17 cellular contexts compared by ENCODE assay signal in the genomic region with DNA sequence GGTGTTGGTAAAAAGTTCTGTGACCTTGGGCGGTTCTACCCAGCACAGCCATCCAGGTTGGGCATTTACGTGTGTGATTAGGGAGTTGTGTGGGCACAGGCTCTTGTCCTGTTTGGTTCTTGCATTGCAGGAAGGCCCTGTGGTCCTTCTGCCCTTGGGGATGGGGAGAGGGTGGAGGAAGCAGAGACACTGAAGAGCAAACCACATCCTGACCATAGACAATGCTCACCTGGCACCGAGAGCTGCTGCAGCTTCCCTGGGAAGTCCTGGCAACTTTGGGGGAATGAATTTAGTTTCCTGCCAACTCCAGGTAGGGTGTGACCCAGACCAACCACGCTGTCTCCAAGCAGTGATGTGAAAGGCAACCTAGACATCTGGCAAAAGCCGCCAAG. TPM values are rescaled to one million over a fixed set of nuclear protein-coding genes. Genes with fewer than 3 reads are reported as not detected.
A peak's percentile ranks its signal among the peaks of the same experiment; 100 is the strongest.
DNase-seq lines count a peak whose midpoint lies in the region; ATAC-seq, FAIRE-seq and TF ChIP-seq lines count a peak whose summit lies in the region.
"Had no signal": no experiment of that assay in that cellular context is flagged by ENCODE, and none has a peak within 500 bp of the region (broad histone marks: within the 10 kb centered on the region; RNA-seq: fewer than 3 reads in every experiment).

No MANE protein-coding gene starts in this region.

- no peak for TF ChIP-seq EP300 in K562 (IDR thresholded peaks at IDR 0.05; ENCODE audit: low read length)

- TF ChIP-seq POLR2A in K562 (conservative IDR thresholded peaks at IDR 0.05) (no peak), spleen (IDR thresholded peaks at IDR 0.05) (no peak)

- 0 out of 22 replicates have a peak, but pooled peaks cover 0 to 4% (median 0%) of the 10 kb centered on the region in 11 experiments for H4K20me1 ChIP-seq in BLaER1 treated with 17β-estradiol and CSF1 and Interleukin-3, amounts not matched to agents 10 nM and 100 nM
- H4K20me1 ChIP-seq in K562 (replicated peaks; ENCODE audit: control insufficient read depth, insufficient read depth, low read length) = no peaks in the 10 kb centered on the region

- TF ChIP-seq CTCF in K562 (IDR thresholded peaks at IDR 0.05 in 2 of 3, conservative IDR thresholded peaks at IDR 0.05 in 1 of 3; ENCODE audit: insufficient read depth in 2 of 3, low read depth in 1 of 3, low read length in 3 of 3) (no peak), spleen (IDR thresholded peaks at IDR 0.05 in 8 of 11, conservative IDR thresholded peaks at IDR 0.05 in 3 of 11) (no peak)

- no peaks in the 10 kb centered on the region for H3K79me2 ChIP-seq in K562 (ENCODE audit: control insufficient read depth, insufficient read depth, low read length)

- in situ Hi-C loops in K562 (cut with MboI) = loop anchor here (5.0 to 10.0 kb wide), 3 partner anchors 51 to 288 kb away; no protein-coding TSS in a partner anchor

- peaks cover 0 to 10% (median 4%) of the 10 kb centered on the region in 11 experiments; a peak in 10 of 22 replicates for H3K27me3 ChIP-seq in BLaER1 treated with 17β-estradiol and CSF1 and Interleukin-3, amounts not matched to agents 10 nM and 100 nM
- H3K27me3 ChIP-seq in K562 (ENCODE audit: control insufficient read depth in 2 of 2, insufficient read depth in 2 of 2, low read length in 2 of 2) (no peaks in the 10 kb centered on the region), spleen (replicated peaks in 1 of 7) (peaks cover 0 to 26% (median 0%) of the 10 kb centered on the region in 7 donors)

- H2AFZ ChIP-seq in K562 (ENCODE audit: low read depth, low read length) = peak overlapping the region; percentile 4; the same call in 1 of the 2 replicates
- H2AFZ ChIP-seq: GM23248 had no signal

- ATAC-seq in activated CD4-positive, alpha-beta T cell treated with anti-CD3 and anti-CD28 coated beads for 36 hours = no peak
- ATAC-seq in K562 (no peak; the same call in 1 of the 3 replicates), GM19328 (IDR thresholded peaks at IDR 0.05; ENCODE audit: unreplicated experiment) (no peak)

- peak overlapping the region in 1 of 11 experiments; percentile 6; a peak in 2 of 22 replicates for H3K9ac ChIP-seq in BLaER1 treated with 17β-estradiol and CSF1 and Interleukin-3, amounts not matched to agents 10 nM and 100 nM
- peak overlapping the region; percentile 5 to 61; a peak in 3 of 4 replicates for H3K9ac ChIP-seq in K562 (ENCODE audit: insufficient read depth in 1 of 2, low read depth in 2 of 2, low read length in 2 of 2)
- H3K9ac ChIP-seq: GM23248 had no signal

- H3K27me3 Mint-ChIP-seq in activated CD4-positive, alpha-beta T cell treated with anti-CD3 and anti-CD28 coated beads, Interleukin-2, amount 10 ng/mL, durations not matched to agents 7 days and 5 days = peaks cover 37% of the 10 kb centered on the region
- peaks cover 6% of the 10 kb centered on the region for H3K27me3 Mint-ChIP-seq in activated CD4-positive, alpha-beta T cell treated with anti-CD3 and anti-CD28 coated beads for 36 hours

- peak overlapping the region; percentile 78 for H3K27ac Mint-ChIP-seq in activated CD4-positive, alpha-beta T cell treated with anti-CD3 and anti-CD28 coated beads, Interleukin-2, amount 10 ng/mL, durations not matched to agents 7 days and 5 days
- H3K27ac Mint-ChIP-seq in activated CD4-positive, alpha-beta T cell treated with anti-CD3 and anti-CD28 coated beads for 36 hours = no peak overlapping the region
- H3K27ac Mint-ChIP-seq: CD4-positive, CD25-positive, alpha-beta regulatory T cell had no signal

- DNase-seq in activated CD4-positive, alpha-beta T cell treated with anti-CD3 and anti-CD28 coated beads, Interleukin-2, amount 10 ng/mL, durations not matched to agents 7 days and 5 days = peak; percentile 14
- DNase-seq in activated CD4-positive, alpha-beta T cell treated with anti-CD3 and anti-CD28 coated beads for 36 hours = no peak
- DNase-seq in K562 (ENCODE audit: extremely low read depth in 1 of 4, low spot score in 3 of 4) (no peak), spleen (peak; percentile 30), CD1c-positive myeloid dendritic cell (ENCODE audit: extremely low spot score) (no peak), AG20443 (ENCODE audit: low spot score) (no peak)
- DNase-seq: 8988T, GM23248, NCI-H1417, NCI-H1930, NCI-H510A, SIG-M5 had no signal

- no peak overlapping the region for H3K27ac ChIP-seq in BLaER1 treated with 17β-estradiol and CSF1 and Interleukin-3, amounts not matched to agents 10 nM and 100 nM
- H3K27ac ChIP-seq in K562 (ENCODE audit: extremely low read depth, low read depth, low read length) = peak overlapping the region; percentile 69
- H3K27ac ChIP-seq in spleen = no peak overlapping the region
- H3K27ac ChIP-seq: GM23248 had no signal

- H3K36me3 Mint-ChIP-seq in activated CD4-positive, alpha-beta T cell treated with anti-CD3 and anti-CD28 coated beads, Interleukin-2, amount 10 ng/mL, durations not matched to agents 7 days and 5 days (ENCODE audit: low read depth) = no peaks in the 10 kb centered on the region
- no peaks in the 10 kb centered on the region for H3K36me3 Mint-ChIP-seq in activated CD4-positive, alpha-beta T cell treated with anti-CD3 and anti-CD28 coated beads for 36 hours (ENCODE audit: low read depth)

- H3K4me3 ChIP-seq in BLaER1 treated with 17β-estradiol and CSF1 and Interleukin-3, amounts not matched to agents 10 nM and 100 nM = no peak overlapping the region
- H3K4me3 ChIP-seq in K562 = no peak overlapping the region
- no peak overlapping the region for H3K4me3 ChIP-seq in spleen
- H3K4me3 ChIP-seq: GM23248 had no signal

- peaks cover 0 to 12% (median 7%) of the 10 kb centered on the region in 11 experiments; a peak in 10 of 22 replicates for H3K9me3 ChIP-seq in BLaER1 treated with 17β-estradiol and CSF1 and Interleukin-3, amounts not matched to agents 10 nM and 100 nM (replicated peaks in 1 of 11)
- peaks cover 13% of the 10 kb centered on the region for H3K9me3 ChIP-seq in K562 (replicated peaks; ENCODE audit: control insufficient read depth, insufficient read depth, low read depth, low read length)
- no peaks in the 10 kb centered on the region for H3K9me3 ChIP-seq in spleen

- H3K4me2 ChIP-seq in BLaER1 treated with 17β-estradiol and CSF1 and Interleukin-3, amounts not matched to agents 10 nM and 100 nM = peak overlapping the region in 8 of 11 experiments; percentile 29 to 49 (median 36); a peak in 14 of 22 replicates
- peak overlapping the region; percentile 71 for H3K4me2 ChIP-seq in K562 (ENCODE audit: insufficient read depth, low read length)

- H3K4me1 ChIP-seq in BLaER1 treated with 17β-estradiol and CSF1 and Interleukin-3, amounts not matched to agents 10 nM and 100 nM = peaks cover 0 to 15% (median 10%) of the 10 kb centered on the region in 10 experiments; a peak in 14 of 20 replicates
- H3K4me1 ChIP-seq in K562 (replicated peaks in 1 of 2; ENCODE audit: control insufficient read depth in 2 of 2, insufficient read depth in 2 of 2, low read length in 2 of 2) = peaks cover 48 to 49% of the 10 kb centered on the region in 2 experiments
- H3K4me1 ChIP-seq in spleen = no peaks in the 10 kb centered on the region

- 10% methylated on average over 5 of the region's 5 CpGs for WGBS in K562 (ENCODE audit: insufficient coverage, low coverage, missing lambda C conversion rate)
- WGBS in spleen, 5 donors = 39 to 58% (median 49%) methylated on average over 5 of the region's 5 CpGs

- no peaks in the 10 kb centered on the region for H3K36me3 ChIP-seq in BLaER1 treated with 17β-estradiol and CSF1 and Interleukin-3, amounts not matched to agents 10 nM and 100 nM
- H3K36me3 ChIP-seq in K562 (ENCODE audit: control insufficient read depth, insufficient read depth, low read length) (no peaks in the 10 kb centered on the region), spleen (no peaks in the 10 kb centered on the region)

- BruUV-seq in K562 (replicated peaks; lab: Mats Ljungman, UMichigan) = no TSS peak

- POLR2A ChIA-PET in activated CD4-positive, alpha-beta T cell treated with anti-CD3 and anti-CD28 coated beads, Interleukin-2, amount 10 ng/mL, durations not matched to agents 7 days and 5 days (lab: Charles Lee) = no interaction called here
- POLR2A ChIA-PET in activated CD4-positive, alpha-beta T cell treated with anti-CD3 and anti-CD28 coated beads for 36 hours (lab: Charles Lee) = interaction anchor here (0.8 kb wide), 1 partner anchor 23 kb away, joined by 3 read pairs; no protein-coding TSS in a partner anchor
- POLR2A ChIA-PET in K562 (lab: Yijun Ruan, JAX) = interaction anchor here (0.8 to 4.9 kb wide), 9 partner anchors 8 to 302 kb away, joined by 3 to 52 read pairs (median 3); a partner anchor contains a TSS

- H3K9me3 Mint-ChIP-seq in activated CD4-positive, alpha-beta T cell treated with anti-CD3 and anti-CD28 coated beads, Interleukin-2, amount 10 ng/mL, durations not matched to agents 7 days and 5 days = no peaks in the 10 kb centered on the region
- no peaks in the 10 kb centered on the region for H3K9me3 Mint-ChIP-seq in activated CD4-positive, alpha-beta T cell treated with anti-CD3 and anti-CD28 coated beads for 36 hours (ENCODE audit: low read depth)
- H3K9me3 Mint-ChIP-seq: CD4-positive, CD25-positive, alpha-beta regulatory T cell had no signal

- CTCF ChIA-PET in activated CD4-positive, alpha-beta T cell treated with anti-CD3 and anti-CD28 coated beads, Interleukin-2, amount 10 ng/mL, durations not matched to agents 7 days and 5 days (lab: Charles Lee) = no interaction called here
- CTCF ChIA-PET in activated CD4-positive, alpha-beta T cell treated with anti-CD3 and anti-CD28 coated beads for 36 hours (lab: Charles Lee) = interaction anchor here (0.7 to 3.1 kb wide), 2 partner anchors 12 to 517 kb away, joined by 3 to 18 read pairs; no protein-coding TSS in a partner anchor
- CTCF ChIA-PET in K562 (lab: Yijun Ruan, JAX; ENCODE audit: low intra/inter-chr PET ratio) = interaction anchor here (0.7 to 0.9 kb wide), 2 partner anchors 53 to 299 kb away, joined by 3 read pairs; no protein-coding TSS in a partner anchor

- intact Hi-C loops in activated CD4-positive, alpha-beta T cell treated with anti-CD3 and anti-CD28 coated beads for 36 hours (cut with DNase I, micrococcal nuclease) = no loop called here
- intact Hi-C loops in K562 (cut with micrococcal nuclease) (loop anchor here (1.0 kb wide), 2 partner anchors 41 to 56 kb away; a partner anchor contains a TSS), spleen (cut with DNase I; ENCODE audit: low total_unique reads) (no loop called here)

- H3K4me1 Mint-ChIP-seq in activated CD4-positive, alpha-beta T cell treated with anti-CD3 and anti-CD28 coated beads, Interleukin-2, amount 10 ng/mL, durations not matched to agents 7 days and 5 days = peaks cover 32% of the 10 kb centered on the region
- H3K4me1 Mint-ChIP-seq in activated CD4-positive, alpha-beta T cell treated with anti-CD3 and anti-CD28 coated beads for 36 hours = peaks cover 8% of the 10 kb centered on the region

- no peaks in the 10 kb centered on the region for H3K9me1 ChIP-seq in K562 (ENCODE audit: control insufficient read depth, insufficient read depth, low read length)

- FAIRE-seq in K562 (lab: Jason Lieb, UNC) = no peak
- FAIRE-seq: D721Med, RCC 7860 had no signal

- no peak for TF ChIP-seq RAD21 in K562 (CRISPR knock-in tag; conservative IDR thresholded peaks at IDR 0.05 in 1 of 2, IDR thresholded peaks at IDR 0.05 in 1 of 2)

- no peak overlapping the region for H3K4me3 Mint-ChIP-seq in activated CD4-positive, alpha-beta T cell treated with anti-CD3 and anti-CD28 coated beads, Interleukin-2, amount 10 ng/mL, durations not matched to agents 7 days and 5 days
- H3K4me3 Mint-ChIP-seq in activated CD4-positive, alpha-beta T cell treated with anti-CD3 and anti-CD28 coated beads for 36 hours = no peak overlapping the region
- H3K4me3 Mint-ChIP-seq: CD4-positive, CD25-positive, alpha-beta regulatory T cell had no signal

RNA-seq across cellular contexts. Expression of a gene that starts 25.7 kb away (rescaled TPM):
- total RNA-seq in activated CD4-positive, alpha-beta T cell treated with anti-CD3 and anti-CD28 coated beads, Interleukin-2, amount 10 ng/mL, durations not matched to agents 7 days and 5 days = 100 to 1,000 TPM; 110 to 132 TPM
- 100 to 1,000 TPM; 114 to 155 TPM for total RNA-seq in activated CD4-positive, alpha-beta T cell treated with anti-CD3 and anti-CD28 coated beads for 36 hours
- 15.0 and 31.2 TPM in 2 replicates for total RNA-seq in K562 (2011; cell fraction: chromatin; rRNA removed; ENCODE audit: low replicate concordance)
- total RNA-seq in K562 (2011; cell fraction: nucleolus; rRNA removed) = 24.3 and 25.7 TPM in 2 replicates
- total RNA-seq in K562 (2011; cell fraction: nucleoplasm; rRNA removed) = 24.3 and 28.9 TPM in 2 replicates
- total RNA-seq in K562 (2014; rRNA removed) = 44.1 and 53.7 TPM in 2 replicates
- total RNA-seq in K562 (2014; rRNA removed; fragmentation: Illumina TruSeq; extraction: Trizol) = 32.0 and 40.3 TPM in 2 replicates
- total RNA-seq in K562 (2015; rRNA removed; fragmentation: Illumina TruSeq; extraction: Trizol) = 36.8 and 38.1 TPM in 2 replicates
- 114 and 119 TPM in 2 replicates for total RNA-seq in K562 (2021)
- polyA plus RNA-seq in K562 (2011; rRNA removed) = 45.6 and 52.7 TPM in 2 replicates
- polyA plus RNA-seq in K562 (2011; cell fraction: cytosol; rRNA removed) = 69.5 and 81.8 TPM in 2 replicates
- polyA plus RNA-seq in K562 (2011; cell fraction: nucleus; rRNA removed) = 23.0 and 28.0 TPM in 2 replicates
- 80.6 and 187 TPM in 2 replicates for polyA plus RNA-seq in K562 (2012)
- polyA plus RNA-seq in K562 (2014; fragmentation: Illumina TruSeq; extraction: Trizol) = 53.9 and 60.8 TPM in 2 replicates
- polyA plus RNA-seq in K562 (2014; fragmentation: Nextera tagmentation; extraction: Ambion mirVana) = 1 to 10 TPM; 2.3 to 3.2 TPM
- 41.9 and 42.2 TPM in 2 replicates for polyA plus RNA-seq in K562 (2014; rRNA removed)
- 42.6 and 50.7 TPM in 2 replicates for polyA minus RNA-seq in K562 (2011; rRNA and poly(A)+ RNA removed)
- polyA minus RNA-seq in K562 (2011; cell fraction: cytosol; rRNA and poly(A)+ RNA removed) = 44.9 and 65.3 TPM in 2 replicates
- polyA minus RNA-seq in K562 (2011; cell fraction: nucleus; rRNA and poly(A)+ RNA removed) = 7.5 and 16.1 TPM in 2 replicates
- total RNA-seq in spleen = 100 to 1,000 TPM in 2 of 7 donors, 10 to 100 TPM in 5; 38.9 to 118 (median 83.8) TPM
- 10 to 100 TPM; 21.4 to 44.9 (median 30.7) TPM for polyA plus RNA-seq in spleen

Comparison
In these comparisons a context has a peak if more than half of its experiments do, and no peak if none do; other contexts are left out.
1. DNase-seq: peak in activated CD4-positive, alpha-beta T cell treated with anti-CD3 and anti-CD28 coated beads, Interleukin-2, amount 10 ng/mL, durations not matched to agents 7 days and 5 days (single experiment) and spleen (single experiment); none in activated CD4-positive, alpha-beta T cell treated with anti-CD3 and anti-CD28 coated beads for 36 hours (single experiment), K562 (0 of 4), CD1c-positive myeloid dendritic cell (single experiment) and AG20443 (single experiment).